ENCODE assay signal across 8 cellular contexts in the genomic region with DNA sequence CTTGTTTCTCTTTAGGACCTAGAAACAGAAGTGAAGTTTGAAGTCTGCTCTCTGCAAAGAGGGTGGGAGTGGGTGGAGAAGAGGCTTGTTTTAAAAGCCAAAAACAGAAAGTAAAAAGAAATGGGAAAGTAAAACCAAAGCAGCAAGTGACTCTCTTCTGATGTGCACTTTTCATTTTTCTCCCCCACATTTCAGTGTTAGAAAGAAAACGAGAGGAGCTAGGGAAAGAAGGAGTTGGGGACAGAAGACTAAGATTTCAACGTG. TPM values are rescaled to one million over a fixed set of nuclear protein-coding genes. Genes with fewer than 3 reads are reported as not detected.
A peak's percentile ranks its signal among the peaks of the same experiment; 100 is the strongest.
DNase-seq lines count a peak whose midpoint lies in the region; ATAC-seq and TF ChIP-seq lines count a peak whose summit lies in the region.

No MANE protein-coding gene starts in this region.

- DNase-seq in fibroblast of mammary gland (ENCODE audit: low read depth) (no peak), stomach (no peak), NCI-H1694 (lab: John Stamatoyannopoulos, UW) (no peak), SW 1271 (lab: John Stamatoyannopoulos, UW) (no peak)
- DNase-seq in stimulated activated naive CD4-positive, alpha-beta T cell (lab: John Stamatoyannopoulos, UW): no peak

- no peak for TF ChIP-seq EP300 in stomach (IDR thresholded peaks at IDR 0.05)

- H3K9me3 ChIP-seq in ES-I3 (ENCODE audit: control insufficient read depth, insufficient read depth, low read length): no peaks in the 10 kb centered on the region
- no peaks in the 10 kb centered on the region for H3K9me3 ChIP-seq in stomach

- peak overlapping the region; percentile 52 for H3K4me3 ChIP-seq in fibroblast of mammary gland (ENCODE audit: control insufficient read depth, low read depth, low read length)
- H3K4me3 ChIP-seq in stomach: peak overlapping the region in 3 of 4 donors; percentile 40 to 57 (median 48)

- peaks cover 0 to 47% (median 29%) of the 10 kb centered on the region in 3 donors for H3K27me3 ChIP-seq in stomach

- H3K27ac ChIP-seq in stomach: no peak overlapping the region

- ATAC-seq in GM21367 (IDR thresholded peaks at IDR 0.05; ENCODE audit: unreplicated experiment): peak; percentile 47
- peak; percentile 28 for ATAC-seq in HG03571 (IDR thresholded peaks at IDR 0.05; ENCODE audit: unreplicated experiment)

- no peaks in the 10 kb centered on the region for H3K36me3 ChIP-seq in ES-I3 (ENCODE audit: insufficient read depth, low read length)
- no peaks in the 10 kb centered on the region for H3K36me3 ChIP-seq in stomach

- TF ChIP-seq POLR2A in stomach (IDR thresholded peaks at IDR 0.05): no peak

- 22 to 50% (median 41%) methylated on average over 2 of the region's 2 CpGs for WGBS in stomach, 5 donors

- H3K9ac ChIP-seq in ES-I3 (ENCODE audit: low read depth, low read length): peak overlapping the region; percentile 64; the same call in 1 of the 2 replicates

- H3K4me1 ChIP-seq in ES-I3 (ENCODE audit: insufficient read depth, low read length) (peaks cover 17% of the 10 kb centered on the region), stomach (peaks cover 11 to 29% (median 22%) of the 10 kb centered on the region in 4 donors)

- TF ChIP-seq CTCF in fibroblast of mammary gland (conservative IDR thresholded peaks at IDR 0.05; ENCODE audit: control insufficient read depth, insufficient read depth, low read depth, low read length) (no peak), stomach (IDR thresholded peaks at IDR 0.05) (no peak)

- intact Hi-C loops in stomach (cut with DNase I; ENCODE audit: low total_unique reads): no loop called here

RNA-seq across cellular contexts. Expression of gene C6orf141, which starts 1.3 kb away (rescaled TPM):
- total RNA-seq in stomach: 10 to 100 TPM in 3 of 5 donors, 1 to 10 TPM in 1, not detected in 1; 6.2 to 29.8 (median 23.8) TPM
- polyA plus RNA-seq in stomach: 1 to 10 TPM in 2 of 3 donors, under 1 TPM in 1; 0.81 to 9.2 (median 4.5) TPM

RNA-seq across cellular contexts. Expression of gene GLYATL3, which starts 52.1 kb away (rescaled TPM):
- total RNA-seq in stomach: not detected
- polyA plus RNA-seq in stomach: not detected
